ENCODE assay signal across 1 cellular context in genomic region chr15:74304459-74304858, GRCh38.
TF ChIP-seq lines count a peak whose summit lies in the region.

No MANE protein-coding gene starts in this region.

TF ChIP-seq in GM23338, 12 proteins besides CTCF, POLR2A, EP300 and RAD21 (continued from another document):
- TF ChIP-seq, protein P1, sequence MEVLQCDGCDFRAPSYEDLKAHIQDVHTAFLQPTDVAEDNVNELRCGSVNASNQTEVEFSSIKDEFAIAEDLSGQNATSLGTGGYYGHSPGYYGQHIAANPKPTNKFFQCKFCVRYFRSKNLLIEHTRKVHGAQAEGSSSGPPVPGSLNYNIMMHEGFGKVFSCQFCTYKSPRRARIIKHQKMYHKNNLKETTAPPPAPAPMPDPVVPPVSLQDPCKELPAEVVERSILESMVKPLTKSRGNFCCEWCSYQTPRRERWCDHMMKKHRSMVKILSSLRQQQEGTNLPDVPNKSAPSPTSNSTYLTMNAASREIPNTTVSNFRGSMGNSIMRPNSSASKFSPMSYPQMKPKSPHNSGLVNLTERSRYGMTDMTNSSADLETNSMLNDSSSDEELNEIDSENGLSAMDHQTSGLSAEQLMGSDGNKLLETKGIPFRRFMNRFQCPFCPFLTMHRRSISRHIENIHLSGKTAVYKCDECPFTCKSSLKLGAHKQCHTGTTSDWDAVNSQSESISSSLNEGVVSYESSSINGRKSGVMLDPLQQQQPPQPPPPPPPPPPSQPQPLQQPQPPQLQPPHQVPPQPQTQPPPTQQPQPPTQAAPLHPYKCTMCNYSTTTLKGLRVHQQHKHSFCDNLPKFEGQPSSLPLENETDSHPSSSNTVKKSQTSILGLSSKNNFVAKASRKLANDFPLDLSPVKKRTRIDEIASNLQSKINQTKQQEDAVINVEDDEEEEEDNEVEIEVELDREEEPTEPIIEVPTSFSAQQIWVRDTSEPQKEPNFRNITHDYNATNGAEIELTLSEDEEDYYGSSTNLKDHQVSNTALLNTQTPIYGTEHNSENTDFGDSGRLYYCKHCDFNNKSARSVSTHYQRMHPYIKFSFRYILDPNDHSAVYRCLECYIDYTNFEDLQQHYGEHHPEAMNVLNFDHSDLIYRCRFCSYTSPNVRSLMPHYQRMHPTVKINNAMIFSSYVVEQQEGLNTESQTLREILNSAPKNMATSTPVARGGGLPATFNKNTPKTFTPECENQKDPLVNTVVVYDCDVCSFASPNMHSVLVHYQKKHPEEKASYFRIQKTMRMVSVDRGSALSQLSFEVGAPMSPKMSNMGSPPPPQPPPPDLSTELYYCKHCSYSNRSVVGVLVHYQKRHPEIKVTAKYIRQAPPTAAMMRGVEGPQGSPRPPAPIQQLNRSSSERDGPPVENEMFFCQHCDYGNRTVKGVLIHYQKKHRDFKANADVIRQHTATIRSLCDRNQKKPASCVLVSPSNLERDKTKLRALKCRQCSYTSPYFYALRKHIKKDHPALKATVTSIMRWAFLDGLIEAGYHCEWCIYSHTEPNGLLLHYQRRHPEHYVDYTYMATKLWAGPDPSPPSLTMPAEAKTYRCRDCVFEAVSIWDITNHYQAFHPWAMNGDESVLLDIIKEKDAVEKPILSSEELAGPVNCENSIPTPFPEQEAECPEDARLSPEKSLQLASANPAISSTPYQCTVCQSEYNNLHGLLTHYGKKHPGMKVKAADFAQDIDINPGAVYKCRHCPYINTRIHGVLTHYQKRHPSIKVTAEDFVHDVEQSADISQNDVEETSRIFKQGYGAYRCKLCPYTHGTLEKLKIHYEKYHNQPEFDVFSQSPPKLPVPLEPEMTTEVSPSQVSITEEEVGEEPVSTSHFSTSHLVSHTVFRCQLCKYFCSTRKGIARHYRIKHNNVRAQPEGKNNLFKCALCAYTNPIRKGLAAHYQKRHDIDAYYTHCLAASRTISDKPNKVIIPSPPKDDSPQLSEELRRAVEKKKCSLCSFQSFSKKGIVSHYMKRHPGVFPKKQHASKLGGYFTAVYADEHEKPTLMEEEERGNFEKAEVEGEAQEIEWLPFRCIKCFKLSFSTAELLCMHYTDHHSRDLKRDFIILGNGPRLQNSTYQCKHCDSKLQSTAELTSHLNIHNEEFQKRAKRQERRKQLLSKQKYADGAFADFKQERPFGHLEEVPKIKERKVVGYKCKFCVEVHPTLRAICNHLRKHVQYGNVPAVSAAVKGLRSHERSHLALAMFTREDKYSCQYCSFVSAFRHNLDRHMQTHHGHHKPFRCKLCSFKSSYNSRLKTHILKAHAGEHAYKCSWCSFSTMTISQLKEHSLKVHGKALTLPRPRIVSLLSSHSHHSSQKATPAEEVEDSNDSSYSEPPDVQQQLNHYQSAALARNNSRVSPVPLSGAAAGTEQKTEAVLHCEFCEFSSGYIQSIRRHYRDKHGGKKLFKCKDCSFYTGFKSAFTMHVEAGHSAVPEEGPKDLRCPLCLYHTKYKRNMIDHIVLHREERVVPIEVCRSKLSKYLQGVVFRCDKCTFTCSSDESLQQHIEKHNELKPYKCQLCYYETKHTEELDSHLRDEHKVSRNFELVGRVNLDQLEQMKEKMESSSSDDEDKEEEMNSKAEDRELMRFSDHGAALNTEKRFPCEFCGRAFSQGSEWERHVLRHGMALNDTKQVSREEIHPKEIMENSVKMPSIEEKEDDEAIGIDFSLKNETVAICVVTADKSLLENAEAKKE (CRISPR knock-in tag; IDR thresholded peaks at IDR 0.05), result no peak
TF ChIP-seq in GM23338: peak in this region for 0.
